ENCODE assay signal across 20 cellular contexts in the genomic region with DNA sequence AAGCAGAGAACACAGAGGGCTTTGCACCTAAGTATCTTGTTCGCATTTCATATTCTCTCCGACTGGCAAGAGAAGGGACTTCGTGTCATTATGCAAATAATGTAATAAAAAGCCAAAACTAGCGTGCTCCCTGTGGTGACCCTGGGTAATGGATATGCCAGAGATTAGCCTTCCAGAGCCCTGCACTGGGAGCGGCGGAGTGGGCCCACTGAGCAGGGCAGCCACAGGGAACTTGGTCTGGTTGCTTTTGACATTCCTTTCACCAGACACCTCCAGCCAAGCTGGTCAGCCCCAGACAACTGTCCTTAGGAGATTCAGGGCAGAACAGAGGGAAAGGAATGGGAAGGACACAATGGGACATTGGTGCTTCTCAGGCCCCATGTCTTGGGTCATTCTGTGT. TPM values are rescaled to one million over a fixed set of nuclear protein-coding genes. Genes with fewer than 3 reads are reported as not detected.
DNase-seq lines count a peak whose midpoint lies in the region; FAIRE-seq and TF ChIP-seq lines count a peak whose summit lies in the region.
"Had no signal": no experiment of that assay in that cellular context is flagged by ENCODE, and none has a peak within 500 bp of the region (broad histone marks: within the 10 kb centered on the region; RNA-seq: fewer than 3 reads in every experiment).

No MANE protein-coding gene starts in this region.

- no peak for DNase-seq in CD4-positive, alpha-beta memory T cell
- DNase-seq in NCI-H526 (lab: John Stamatoyannopoulos, UW) = peak; percentile 87 to 97
- peak; percentile 55 for DNase-seq in mesendoderm
- no peak for DNase-seq in erythroblast (lab: John Stamatoyannopoulos, UW)
- DNase-seq in hepatocyte (ENCODE audit: low spot score) = no peak
- DNase-seq in GM19239 (ENCODE audit: insufficient read length, low spot score) = no peak
- DNase-seq in globus pallidus (ENCODE audit: low spot score) = no peak
- DNase-seq: NCI-H1048, NCI-H1436 treated with DMSO at 0.1 percent for 48 hours, NCI-H2029, NCI-H2171 treated with DMSO at 0.1 percent for 48 hours, NCI-H446, NCI-H774, OCI-M1, Right ventricle myocardium superior, SW 1271 had no signal

- no peak overlapping the region for H3K18ac ChIP-seq in mesendoderm (ENCODE audit: low read length)

- H3K4me1 ChIP-seq in CD4-positive, alpha-beta memory T cell (ENCODE audit: insufficient read depth, low read length) = peaks cover 74% of the 10 kb centered on the region
- no peaks in the 10 kb centered on the region for H3K4me1 ChIP-seq in mesendoderm (ENCODE audit: control insufficient read depth, low read depth, low read length)
- no peaks in the 10 kb centered on the region for H3K4me1 ChIP-seq in hepatocyte (ENCODE audit: insufficient read depth)

- H3K4me2 ChIP-seq in mesendoderm (ENCODE audit: low read length) = no peak overlapping the region
- H3K4me2 ChIP-seq in hepatocyte = no peak overlapping the region

- H3K36me3 ChIP-seq in CD4-positive, alpha-beta memory T cell (ENCODE audit: insufficient read depth, low read length) = peaks cover 23% of the 10 kb centered on the region
- H3K36me3 ChIP-seq in mesendoderm (ENCODE audit: control insufficient read depth, insufficient read depth, low read length) = no peaks in the 10 kb centered on the region
- H3K36me3 ChIP-seq in hepatocyte (replicated peaks; ENCODE audit: insufficient read depth, low read depth) = no peaks in the 10 kb centered on the region

- no CpG with 5 or more reads among the region's 6 CpGs for WGBS in mesendoderm (ENCODE audit: extremely low coverage, insufficient coverage, low lambda C conversion rate)
- WGBS in hepatocyte (ENCODE audit: low lambda C conversion rate, missing lambda C conversion rate) = 86% methylated on average over 6 of the region's 6 CpGs

- H3K79me2 ChIP-seq in mesendoderm (ENCODE audit: control insufficient read depth, insufficient read depth, low read length) (no peaks in the 10 kb centered on the region), hepatocyte (no peaks in the 10 kb centered on the region)

- H3K9me3 ChIP-seq in CD4-positive, alpha-beta memory T cell (ENCODE audit: control insufficient read depth in 1 of 2, low read length in 2 of 2) = no peaks in the 10 kb centered on the region
- H3K9me3 ChIP-seq in hepatocyte (ENCODE audit: low read depth) = no peaks in the 10 kb centered on the region

- H3K4me1 Mint-ChIP-seq in CD4-positive, alpha-beta memory T cell = peaks cover 64 to 93% (median 76%) of the 10 kb centered on the region in 4 donors

- H3K27me3 Mint-ChIP-seq in CD4-positive, alpha-beta memory T cell = no peaks in the 10 kb centered on the region

- H2BK15ac ChIP-seq in mesendoderm (replicated peaks; ENCODE audit: low read depth) = no peak overlapping the region

- H2AFZ ChIP-seq in hepatocyte = no peak overlapping the region

- intact Hi-C loops in CD4-positive, alpha-beta memory T cell (cut with micrococcal nuclease) = no loop called here

- POLR2A ChIA-PET in CD4-positive, alpha-beta memory T cell (lab: Charles Lee; ENCODE audit: partially characterized antibody) = interaction anchor here (1.3 kb wide), 1 partner anchor 14 kb away, joined by 3 read pairs; no protein-coding TSS in a partner anchor

- TF ChIP-seq POLR2A in erythroblast (IDR thresholded peaks at IDR 0.05; ENCODE audit: low read length) = no peak

- H3K79me1 ChIP-seq in mesendoderm (ENCODE audit: low read length) = no peaks in the 10 kb centered on the region

- no peaks in the 10 kb centered on the region for H4K20me1 ChIP-seq in hepatocyte (ENCODE audit: insufficient read depth, poor library complexity, severe bottlenecking)

- H3K27ac Mint-ChIP-seq in CD4-positive, alpha-beta memory T cell = peak overlapping the region in 4 of 7 donors; percentile 13 to 87 (median 34)

- H3K9ac ChIP-seq in mesendoderm (ENCODE audit: low read length) = no peak overlapping the region

- peaks cover 30 to 67% of the 10 kb centered on the region in 2 donors for H3K36me3 Mint-ChIP-seq in CD4-positive, alpha-beta memory T cell

- H3K27ac ChIP-seq in CD4-positive, alpha-beta memory T cell (ENCODE audit: low read depth, low read length) = no peak overlapping the region
- no peak overlapping the region for H3K27ac ChIP-seq in mesendoderm (ENCODE audit: low read depth, low read length)
- no peak overlapping the region for H3K27ac ChIP-seq in hepatocyte

- H3K27me3 ChIP-seq in CD4-positive, alpha-beta memory T cell (ENCODE audit: insufficient read depth, low read length) = no peaks in the 10 kb centered on the region
- no peaks in the 10 kb centered on the region for H3K27me3 ChIP-seq in mesendoderm (ENCODE audit: insufficient read depth, low read length, poor library complexity)
- no peaks in the 10 kb centered on the region for H3K27me3 ChIP-seq in hepatocyte

- H3K9me2 ChIP-seq in hepatocyte (replicated peaks; ENCODE audit: insufficient read depth) = no peaks in the 10 kb centered on the region

- CTCF ChIA-PET in CD4-positive, alpha-beta memory T cell (lab: Charles Lee; ENCODE audit: partially characterized antibody) = interaction anchor here (1.4 kb wide), 1 partner anchor 118 kb away, joined by 3 read pairs; no protein-coding TSS in a partner anchor

- no peak overlapping the region for H3K56ac ChIP-seq in mesendoderm (ENCODE audit: low read length)

- no peaks in the 10 kb centered on the region for H3K9me3 Mint-ChIP-seq in CD4-positive, alpha-beta memory T cell

- no peak for FAIRE-seq in GM19239 (lab: Jason Lieb, UNC)
- FAIRE-seq: D721Med, GM12891, GM18507, H1 had no signal

- H3K4me3 ChIP-seq in CD4-positive, alpha-beta memory T cell (ENCODE audit: low read length in 2 of 2) = no peak overlapping the region
- no peak overlapping the region for H3K4me3 ChIP-seq in mesendoderm (ENCODE audit: low read length)
- no peak overlapping the region for H3K4me3 ChIP-seq in hepatocyte

- H2BK120ac ChIP-seq in mesendoderm (ENCODE audit: low read depth, low read length) = no peak overlapping the region

- H3K4ac ChIP-seq in mesendoderm (ENCODE audit: low read depth, low read length) = no peak overlapping the region

- no peak overlapping the region for H3K23ac ChIP-seq in mesendoderm (ENCODE audit: low read length)

- no peak overlapping the region for H4K5ac ChIP-seq in mesendoderm (ENCODE audit: low read length)

- no peak overlapping the region for H2BK5ac ChIP-seq in mesendoderm (ENCODE audit: low read length)

- H3K4me3 Mint-ChIP-seq in CD4-positive, alpha-beta memory T cell = peak overlapping the region in 3 of 8 donors; percentile 3 to 35 (median 19)

- H2AK5ac ChIP-seq in mesendoderm (ENCODE audit: low read length) = no peak overlapping the region

- H4K8ac ChIP-seq in mesendoderm (ENCODE audit: low read depth, low read length) = no peak overlapping the region

- TF ChIP-seq CTCF in hepatocyte (IDR thresholded peaks at IDR 0.05; ENCODE audit: poor library complexity) = no peak

RNA-seq across cellular contexts. Expression of gene FLI1, which starts 56.1 kb away (rescaled TPM):
- 100 to 1,000 TPM; 112 to 122 TPM for total RNA-seq in CD4-positive, alpha-beta memory T cell
- polyA plus RNA-seq in CD4-positive, alpha-beta memory T cell = 10 to 100 TPM; 54.6 to 93.1 TPM
- 0.21 TPM for polyA plus RNA-seq in mesendoderm (2013, experiment 1 of 2)
- 0.25 TPM for polyA plus RNA-seq in mesendoderm (2013, experiment 2 of 2)
- total RNA-seq in hepatocyte = 3.7 and 8.5 TPM in 2 replicates
- polyA plus RNA-seq in hepatocyte = 1.4 and 2.4 TPM in 2 replicates

Comparison
In these comparisons a context has a peak if more than half of its experiments do, and no peak if none do; other contexts are left out.
1. DNase-seq: peak in NCI-H526 (2 of 2) and mesendoderm (single experiment); none in CD4-positive, alpha-beta memory T cell (0 of 5), erythroblast (0 of 2), hepatocyte (single experiment), GM19239 (single experiment) and globus pallidus (single experiment).
2. RNA of gene FLI1, which starts 56.1 kb away (total RNA-seq): 112 to 122 TPM in CD4-positive, alpha-beta memory T cell; 3.7 to 8.5 TPM in hepatocyte; every median in the first group is over 10 times any median in the second.